ENCODE assay signal across 1 cellular context in the genomic region with DNA sequence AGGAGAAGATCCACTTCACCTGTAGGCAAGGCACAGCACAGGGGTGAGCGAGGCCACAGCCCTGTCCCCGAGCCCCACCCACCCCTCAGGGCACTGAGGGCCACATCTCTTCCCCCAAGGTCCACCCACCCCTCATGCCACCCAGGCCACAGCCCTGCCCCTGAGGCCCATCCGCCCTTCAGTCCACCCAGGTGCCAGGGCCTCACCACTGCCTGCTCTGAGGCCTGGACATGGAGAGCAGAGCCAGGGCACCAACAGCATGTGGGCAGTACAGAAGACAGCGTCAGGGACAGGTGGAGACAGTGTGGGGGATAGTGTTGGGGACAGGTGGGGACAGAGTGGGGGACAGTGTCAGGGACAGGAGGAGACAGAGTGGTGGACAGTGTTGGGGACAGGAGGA.
TF ChIP-seq lines count a peak whose summit lies in the region.

No MANE protein-coding gene starts in this region.

TF ChIP-seq in SK-N-SH, 30 proteins besides CTCF, POLR2A, EP300 and RAD21 (continued from another document):
- TF ChIP-seq REST (IDR thresholded peaks at IDR 0.05; ENCODE audit: low read depth, low read length) (no peak), TEAD4 (IDR thresholded peaks at IDR 0.05; ENCODE audit: borderline replicate concordance, insufficient read depth) (no peak)
TF ChIP-seq in SK-N-SH: peak in this region for 0.
